9 cellular contexts compared by ENCODE assay signal in the genomic region with DNA sequence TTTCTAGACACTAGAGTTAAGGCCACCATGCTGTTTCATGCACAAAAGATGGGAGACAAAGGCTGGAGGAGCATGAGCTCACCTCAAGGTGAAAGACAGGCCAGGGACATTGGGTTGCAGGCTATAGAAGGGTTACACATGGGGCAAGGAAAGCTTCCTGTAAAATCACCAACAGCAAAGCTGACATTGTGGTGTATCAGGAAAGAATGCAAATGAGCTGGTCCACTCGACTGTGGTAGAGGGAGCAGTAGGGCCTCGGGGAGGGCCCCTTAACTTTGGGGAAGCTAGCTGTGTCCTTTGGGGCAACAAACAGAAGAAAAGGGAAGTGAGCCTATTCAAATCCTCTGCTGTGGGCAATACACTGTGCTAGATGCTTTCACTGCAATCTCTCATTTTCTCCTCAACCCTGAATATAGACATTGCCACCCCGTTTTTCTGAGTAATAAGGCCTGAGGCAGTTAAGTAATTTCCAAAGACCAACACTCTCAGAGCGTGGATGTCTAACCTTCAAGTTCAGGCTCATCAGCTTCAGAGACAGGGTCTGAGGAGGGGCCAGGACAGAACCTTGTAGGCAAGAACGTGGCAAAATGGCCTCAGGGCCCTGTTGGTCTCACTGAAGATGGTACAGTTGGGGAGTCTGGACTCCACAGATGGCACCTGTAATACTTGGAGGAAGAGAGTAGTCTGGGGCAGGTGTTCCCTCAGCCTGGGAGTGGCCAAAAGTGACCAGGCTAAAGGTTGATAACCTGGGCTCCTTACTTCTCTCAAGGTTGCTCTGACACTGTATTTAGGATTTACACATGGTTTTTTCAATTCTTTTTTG. TPM values are rescaled to one million over a fixed set of nuclear protein-coding genes. Genes with fewer than 3 reads are reported as not detected.
DNase-seq lines count a peak whose midpoint lies in the region; ATAC-seq and TF ChIP-seq lines count a peak whose summit lies in the region.
"Had no signal": no experiment of that assay in that cellular context is flagged by ENCODE, and none has a peak within 500 bp of the region (broad histone marks: within the 10 kb centered on the region; RNA-seq: fewer than 3 reads in every experiment).

No MANE protein-coding gene starts in this region.

- no peaks in the 10 kb centered on the region for H3K36me3 ChIP-seq in gastrocnemius medialis

- no peak for TF ChIP-seq CTCF in dorsolateral prefrontal cortex (IDR thresholded peaks at IDR 0.05 in 54 of 56, conservative IDR thresholded peaks at IDR 0.05 in 2 of 56; ENCODE audit: low read depth in 1 of 56, partially characterized antibody in 56 of 56)
- TF ChIP-seq CTCF in gastrocnemius medialis (IDR thresholded peaks at IDR 0.05 in 4 of 5, conservative IDR thresholded peaks at IDR 0.05 in 1 of 5), result no peak

- DNase-seq in dorsolateral prefrontal cortex (no peak), NCI-H82 (lab: John Stamatoyannopoulos, UW) (no peak), NCI-H1930 (lab: John Stamatoyannopoulos, UW) (no peak), gastrocnemius medialis (no peak), NCI-H526 treated with DMSO at 0.1 percent for 48 hours (lab: John Stamatoyannopoulos, UW) (no peak)

- in situ Hi-C loops in gastrocnemius medialis (cut with MboI; ENCODE audit: low sequenced_read_pairs in 4 of 4), result no loop called here

- H3K4me3 ChIP-seq in dorsolateral prefrontal cortex, result no peak overlapping the region
- H3K4me3 ChIP-seq in gastrocnemius medialis, result no peak overlapping the region

- H3K4me1 ChIP-seq in gastrocnemius medialis, result peaks cover 14 to 40% of the 10 kb centered on the region in 2 donors

- intact Hi-C loops in dorsolateral prefrontal cortex (cut with DNase I) (no loop called here), gastrocnemius medialis (cut with DNase I; ENCODE audit: low total_unique reads) (no loop called here)

- no peaks in the 10 kb centered on the region for H3K9me3 ChIP-seq in gastrocnemius medialis

- no peaks in the 10 kb centered on the region for H3K27me3 ChIP-seq in dorsolateral prefrontal cortex
- H3K27me3 ChIP-seq in gastrocnemius medialis, result no peaks in the 10 kb centered on the region

- ATAC-seq in GM18505 (IDR thresholded peaks at IDR 0.05; ENCODE audit: unreplicated experiment) (peak; percentile 98), GM21423 (IDR thresholded peaks at IDR 0.05; ENCODE audit: unreplicated experiment) (peak; percentile 98), HG03575 (IDR thresholded peaks at IDR 0.05; ENCODE audit: extremely low read depth, insufficient number of reproducible peaks, low FRiP score, unreplicated experiment) (peak; percentile 93), gastrocnemius medialis (no peak)

- TF ChIP-seq POLR2A in GM18505 (IDR thresholded peaks at IDR 0.05; ENCODE audit: borderline replicate concordance, extremely low read depth, insufficient read depth, insufficient read length), result peak; percentile 52
- no peak for TF ChIP-seq POLR2A in gastrocnemius medialis (IDR thresholded peaks at IDR 0.05)

- H3K27ac ChIP-seq in dorsolateral prefrontal cortex (peak overlapping the region in 36 of 59 donors; percentile 1 to 70 (median 32)), gastrocnemius medialis (no peak overlapping the region)
- H3K27ac ChIP-seq: KMS-11 had no signal

RNA-seq across cellular contexts. Expression of gene CX3CR1, which starts 24.1 kb away (rescaled TPM):
- total RNA-seq in dorsolateral prefrontal cortex (10 to 100 TPM in 97 of 120 experiments, 1 to 10 TPM in 23; 1.4 to 62.4 (median 16.5) TPM), gastrocnemius medialis (under 1 TPM; 0.25 to 0.49 (median 0.35) TPM)

Comparison
In these comparisons a context has a peak if more than half of its experiments do, and no peak if none do; other contexts are left out.
1. ATAC-seq: peak in GM18505 (single experiment), GM21423 (single experiment) and HG03575 (single experiment); none in gastrocnemius medialis (0 of 2).
2. H3K27ac ChIP-seq: peak in dorsolateral prefrontal cortex (36 of 59); none in gastrocnemius medialis (0 of 4).